ENCODE assay signal across 2 cellular contexts in the genomic region with DNA sequence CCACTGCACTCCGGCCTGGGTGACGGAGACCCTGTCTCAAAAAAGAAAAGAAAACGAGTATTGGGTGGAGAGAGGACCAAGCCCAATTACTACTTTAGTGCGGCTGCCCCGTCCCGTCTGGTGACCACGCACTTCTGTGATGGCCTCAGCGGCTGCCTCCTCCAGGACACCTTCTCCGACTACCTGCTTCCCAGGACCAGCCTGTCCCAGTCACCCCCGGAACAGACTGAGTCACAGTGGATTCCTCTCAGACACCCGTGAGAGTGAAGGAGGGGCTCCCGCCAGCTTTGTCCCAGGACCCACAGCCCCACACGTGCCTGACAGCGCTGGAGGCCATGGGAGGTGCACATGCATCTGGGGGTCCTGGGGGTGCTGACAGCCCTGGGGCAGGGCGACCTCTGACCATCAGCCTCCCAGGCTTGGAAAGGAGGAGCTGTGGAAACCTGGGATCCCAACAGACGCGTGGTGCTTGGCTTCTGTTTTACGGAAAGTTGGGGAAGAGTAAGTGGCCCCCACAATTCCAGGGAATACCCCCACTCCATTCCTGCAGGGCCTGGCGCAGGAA.
TF ChIP-seq lines count a peak whose summit lies in the region.

No MANE protein-coding gene starts in this region.

TF ChIP-seq in HEK293, 187 proteins besides CTCF, POLR2A, EP300 and RAD21:
- TF ChIP-seq, protein P1, sequence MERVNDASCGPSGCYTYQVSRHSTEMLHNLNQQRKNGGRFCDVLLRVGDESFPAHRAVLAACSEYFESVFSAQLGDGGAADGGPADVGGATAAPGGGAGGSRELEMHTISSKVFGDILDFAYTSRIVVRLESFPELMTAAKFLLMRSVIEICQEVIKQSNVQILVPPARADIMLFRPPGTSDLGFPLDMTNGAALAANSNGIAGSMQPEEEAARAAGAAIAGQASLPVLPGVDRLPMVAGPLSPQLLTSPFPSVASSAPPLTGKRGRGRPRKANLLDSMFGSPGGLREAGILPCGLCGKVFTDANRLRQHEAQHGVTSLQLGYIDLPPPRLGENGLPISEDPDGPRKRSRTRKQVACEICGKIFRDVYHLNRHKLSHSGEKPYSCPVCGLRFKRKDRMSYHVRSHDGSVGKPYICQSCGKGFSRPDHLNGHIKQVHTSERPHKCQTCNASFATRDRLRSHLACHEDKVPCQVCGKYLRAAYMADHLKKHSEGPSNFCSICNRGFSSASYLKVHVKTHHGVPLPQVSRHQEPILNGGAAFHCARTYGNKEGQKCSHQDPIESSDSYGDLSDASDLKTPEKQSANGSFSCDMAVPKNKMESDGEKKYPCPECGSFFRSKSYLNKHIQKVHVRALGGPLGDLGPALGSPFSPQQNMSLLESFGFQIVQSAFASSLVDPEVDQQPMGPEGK (tag by site-specific recombination; IDR thresholded peaks at IDR 0.05): 0 out of 2 replicates have a peak, but pooled peaks have one; percentile 15
- TF ChIP-seq, protein P2, sequence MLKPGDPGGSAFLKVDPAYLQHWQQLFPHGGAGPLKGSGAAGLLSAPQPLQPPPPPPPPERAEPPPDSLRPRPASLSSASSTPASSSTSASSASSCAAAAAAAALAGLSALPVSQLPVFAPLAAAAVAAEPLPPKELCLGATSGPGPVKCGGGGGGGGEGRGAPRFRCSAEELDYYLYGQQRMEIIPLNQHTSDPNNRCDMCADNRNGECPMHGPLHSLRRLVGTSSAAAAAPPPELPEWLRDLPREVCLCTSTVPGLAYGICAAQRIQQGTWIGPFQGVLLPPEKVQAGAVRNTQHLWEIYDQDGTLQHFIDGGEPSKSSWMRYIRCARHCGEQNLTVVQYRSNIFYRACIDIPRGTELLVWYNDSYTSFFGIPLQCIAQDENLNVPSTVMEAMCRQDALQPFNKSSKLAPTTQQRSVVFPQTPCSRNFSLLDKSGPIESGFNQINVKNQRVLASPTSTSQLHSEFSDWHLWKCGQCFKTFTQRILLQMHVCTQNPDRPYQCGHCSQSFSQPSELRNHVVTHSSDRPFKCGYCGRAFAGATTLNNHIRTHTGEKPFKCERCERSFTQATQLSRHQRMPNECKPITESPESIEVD (tag by site-specific recombination; IDR thresholded peaks at IDR 0.05): no peak
- TF ChIP-seq ZNF404 (tag by site-specific recombination; IDR thresholded peaks at IDR 0.05): no peak
- TF ChIP-seq, protein P3, sequence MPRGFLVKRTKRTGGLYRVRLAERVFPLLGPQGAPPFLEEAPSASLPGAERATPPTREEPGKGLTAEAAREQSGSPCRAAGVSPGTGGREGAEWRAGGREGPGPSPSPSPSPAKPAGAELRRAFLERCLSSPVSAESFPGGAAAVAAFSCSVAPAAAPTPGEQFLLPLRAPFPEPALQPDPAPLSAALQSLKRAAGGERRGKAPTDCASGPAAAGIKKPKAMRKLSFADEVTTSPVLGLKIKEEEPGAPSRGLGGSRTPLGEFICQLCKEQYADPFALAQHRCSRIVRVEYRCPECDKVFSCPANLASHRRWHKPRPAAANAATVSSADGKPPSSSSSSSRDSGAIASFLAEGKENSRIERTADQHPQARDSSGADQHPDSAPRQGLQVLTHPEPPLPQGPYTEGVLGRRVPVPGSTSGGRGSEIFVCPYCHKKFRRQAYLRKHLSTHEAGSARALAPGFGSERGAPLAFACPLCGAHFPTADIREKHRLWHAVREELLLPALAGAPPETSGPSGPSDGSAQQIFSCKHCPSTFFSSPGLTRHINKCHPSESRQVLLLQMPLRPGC (tag by site-specific recombination; IDR thresholded peaks at IDR 0.05): no peak
- TF ChIP-seq, protein P4, sequence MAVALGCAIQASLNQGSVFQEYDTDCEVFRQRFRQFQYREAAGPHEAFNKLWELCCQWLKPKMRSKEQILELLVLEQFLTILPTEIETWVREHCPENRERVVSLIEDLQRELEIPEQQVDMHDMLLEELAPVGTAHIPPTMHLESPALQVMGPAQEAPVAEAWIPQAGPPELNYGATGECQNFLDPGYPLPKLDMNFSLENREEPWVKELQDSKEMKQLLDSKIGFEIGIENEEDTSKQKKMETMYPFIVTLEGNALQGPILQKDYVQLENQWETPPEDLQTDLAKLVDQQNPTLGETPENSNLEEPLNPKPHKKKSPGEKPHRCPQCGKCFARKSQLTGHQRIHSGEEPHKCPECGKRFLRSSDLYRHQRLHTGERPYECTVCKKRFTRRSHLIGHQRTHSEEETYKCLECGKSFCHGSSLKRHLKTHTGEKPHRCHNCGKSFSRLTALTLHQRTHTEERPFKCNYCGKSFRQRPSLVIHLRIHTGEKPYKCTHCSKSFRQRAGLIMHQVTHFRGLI (tag by site-specific recombination; IDR thresholded peaks at IDR 0.05): no peak

TF ChIP-seq in H1, 55 proteins besides CTCF, POLR2A, EP300 and RAD21:
- TF ChIP-seq SIN3A (conservative IDR thresholded peaks at IDR 0.05 in 1 of 2, IDR thresholded peaks at IDR 0.05 in 1 of 2; ENCODE audit: low read depth in 1 of 2, low read length in 2 of 2) (no peak), SAP30 (IDR thresholded peaks at IDR 0.05; ENCODE audit: insufficient read depth, insufficient replicate concordance, low read length) (no peak), GABPA (IDR thresholded peaks at IDR 0.05; ENCODE audit: borderline replicate concordance, insufficient read depth, low read length) (no peak), GTF2F1 (IDR thresholded peaks at IDR 0.05; ENCODE audit: borderline replicate concordance, low read depth, low read length) (no peak), BRCA1 (IDR thresholded peaks at IDR 0.05; ENCODE audit: low read depth, low read length) (no peak), JUND (IDR thresholded peaks at IDR 0.05; ENCODE audit: low read length) (no peak), RXRA (IDR thresholded peaks at IDR 0.05; ENCODE audit: insufficient read depth, low read depth, low read length) (no peak)
- TF ChIP-seq, protein P5, sequence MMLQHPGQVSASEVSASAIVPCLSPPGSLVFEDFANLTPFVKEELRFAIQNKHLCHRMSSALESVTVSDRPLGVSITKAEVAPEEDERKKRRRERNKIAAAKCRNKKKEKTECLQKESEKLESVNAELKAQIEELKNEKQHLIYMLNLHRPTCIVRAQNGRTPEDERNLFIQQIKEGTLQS (IDR thresholded peaks at IDR 0.05; ENCODE audit: insufficient read depth, low read depth, low read length): no peak
TF ChIP-seq in H1: peak in this region for 0.
